ENCODE assay signal across 14 cellular contexts in genomic region chr18:59907172-59907571, GRCh38. TPM values are rescaled to one million over a fixed set of nuclear protein-coding genes. Genes with fewer than 3 reads are reported as not detected.
DNase-seq lines count a peak whose midpoint lies in the region; ATAC-seq and TF ChIP-seq lines count a peak whose summit lies in the region.
"Had no signal": no experiment of that assay in that cellular context is flagged by ENCODE, and none has a peak within 500 bp of the region (broad histone marks: within the 10 kb centered on the region; RNA-seq: fewer than 3 reads in every experiment).

No MANE protein-coding gene starts in this region.

- H3K9ac ChIP-seq in BLaER1 treated with 17β-estradiol and CSF1 and Interleukin-3, amounts not matched to agents 10 nM and 100 nM, result peak overlapping the region; percentile 27 to 99 (median 68); a peak in 18 of 22 replicates

- peak; percentile 76 for DNase-seq in M059J (ENCODE audit: low read depth)
- no peak for DNase-seq in activated T-helper 2 cell treated with anti-CD3 and anti-CD28 coated beads, Interferon-gamma antibody, Interleukin-2, Interleukin-4, amounts not matched to agents 10 μg/mL and 5 μg/mL and 100 μg/mL, durations not matched to agents 14 hours and 24 hours and 36 hours (ENCODE audit: low spot score)
- no peak for DNase-seq in thyroid gland
- no peak for DNase-seq in NCI-H1105 (lab: John Stamatoyannopoulos, UW)
- no peak for DNase-seq in left lung
- no peak for DNase-seq in H7
- DNase-seq: C1 segment of cervical spinal cord; cerebellar nuclear complex; NCI-H187 treated with DMSO at 0.1 percent for 48 hours; posterior cingulate gyrus; stimulated activated CD4-positive, alpha-beta T cell treated with anti-CD3 and anti-CD28 coated beads, Interleukin-4, amount 100 ng/mL, for 24 hours had no signal

- TF ChIP-seq CTCF in thyroid gland (IDR thresholded peaks at IDR 0.05) (no peak), left lung (IDR thresholded peaks at IDR 0.05) (no peak)

- intact Hi-C loops in activated T-helper 2 cell treated with anti-CD3 and anti-CD28 coated beads, Interferon-gamma antibody, Interleukin-2, Interleukin-4, amounts not matched to agents 10 μg/mL and 5 μg/mL and 100 μg/mL, durations not matched to agents 14 hours and 24 hours and 36 hours (cut with micrococcal nuclease), result loop anchor here (1.0 to 10.0 kb wide), 4 partner anchors 20 to 1302 kb away; no protein-coding TSS in a partner anchor
- intact Hi-C loops in thyroid gland (cut with DNase I) (no loop called here), left lung (cut with DNase I) (no loop called here)

- peaks cover 64% of the 10 kb centered on the region for H3K4me1 Mint-ChIP-seq in activated T-helper 2 cell treated with anti-CD3 and anti-CD28 coated beads, Interferon-gamma antibody, Interleukin-2, Interleukin-4, amounts not matched to agents 10 μg/mL and 5 μg/mL and 100 μg/mL, durations not matched to agents 14 hours and 24 hours and 36 hours (ENCODE audit: low read depth)

- H3K27me3 ChIP-seq in BLaER1 treated with 17β-estradiol and CSF1 and Interleukin-3, amounts not matched to agents 10 nM and 100 nM, result no peaks in the 10 kb centered on the region
- H3K27me3 ChIP-seq in thyroid gland (no peaks in the 10 kb centered on the region), left lung (peaks cover 0 to 11% of the 10 kb centered on the region in 2 donors), H7 (ENCODE audit: control insufficient read depth, insufficient read depth, low read length) (no peaks in the 10 kb centered on the region)

- no peaks in the 10 kb centered on the region for H3K27me3 Mint-ChIP-seq in activated T-helper 2 cell treated with anti-CD3 and anti-CD28 coated beads, Interferon-gamma antibody, Interleukin-2, Interleukin-4, amounts not matched to agents 10 μg/mL and 5 μg/mL and 100 μg/mL, durations not matched to agents 14 hours and 24 hours and 36 hours (ENCODE audit: low read depth)

- peak; percentile 17 for ATAC-seq in GM18498 (IDR thresholded peaks at IDR 0.05; ENCODE audit: unreplicated experiment)
- ATAC-seq in left lung, result no peak
- ATAC-seq: GM23338 had no signal

- TF ChIP-seq POLR2A in thyroid gland (IDR thresholded peaks at IDR 0.05), result no peak

- peak overlapping the region; percentile 40 to 98 (median 86) for H3K27ac ChIP-seq in BLaER1 treated with 17β-estradiol and CSF1 and Interleukin-3, amounts not matched to agents 10 nM and 100 nM
- H3K27ac ChIP-seq in thyroid gland, result no peak overlapping the region
- no peak overlapping the region for H3K27ac ChIP-seq in left lung

- peak overlapping the region; percentile 77 for H3K27ac Mint-ChIP-seq in activated T-helper 2 cell treated with anti-CD3 and anti-CD28 coated beads, Interferon-gamma antibody, Interleukin-2, Interleukin-4, amounts not matched to agents 10 μg/mL and 5 μg/mL and 100 μg/mL, durations not matched to agents 14 hours and 24 hours and 36 hours
- H3K27ac Mint-ChIP-seq: GM23338 had no signal

- H3K4me3 ChIP-seq in BLaER1 treated with 17β-estradiol and CSF1 and Interleukin-3, amounts not matched to agents 10 nM and 100 nM, result peak overlapping the region in 3 of 10 experiments; percentile 1 to 14 (median 1); a peak in 4 of 20 replicates
- no peak overlapping the region for H3K4me3 ChIP-seq in thyroid gland (replicated peaks in 1 of 3)
- no peak overlapping the region for H3K4me3 ChIP-seq in left lung
- H3K4me3 ChIP-seq in H7 (ENCODE audit: insufficient read depth, low read depth, low read length), result no peak overlapping the region
- H3K4me3 ChIP-seq: GM23338 had no signal

- H4K20me1 ChIP-seq in BLaER1 treated with 17β-estradiol and CSF1 and Interleukin-3, amounts not matched to agents 10 nM and 100 nM, result peaks cover 0 to 24% (median 12%) of the 10 kb centered on the region in 11 experiments; a peak in 19 of 22 replicates

- peak overlapping the region; percentile 79 to 96 (median 89) for H3K4me2 ChIP-seq in BLaER1 treated with 17β-estradiol and CSF1 and Interleukin-3, amounts not matched to agents 10 nM and 100 nM
- H3K4me2 ChIP-seq: GM23338 had no signal

- peaks cover 4 to 25% (median 18%) of the 10 kb centered on the region in 11 experiments; a peak in 20 of 22 replicates for H3K36me3 ChIP-seq in BLaER1 treated with 17β-estradiol and CSF1 and Interleukin-3, amounts not matched to agents 10 nM and 100 nM
- H3K36me3 ChIP-seq in thyroid gland (no peaks in the 10 kb centered on the region), left lung (no peaks in the 10 kb centered on the region), H7 (replicated peaks; ENCODE audit: control insufficient read depth, insufficient read depth, low read length) (peaks cover 15% of the 10 kb centered on the region)

- no peaks in the 10 kb centered on the region for H3K9me3 Mint-ChIP-seq in activated T-helper 2 cell treated with anti-CD3 and anti-CD28 coated beads, Interferon-gamma antibody, Interleukin-2, Interleukin-4, amounts not matched to agents 10 μg/mL and 5 μg/mL and 100 μg/mL, durations not matched to agents 14 hours and 24 hours and 36 hours
- H3K9me3 Mint-ChIP-seq: GM23338 had no signal

- H3K4me3 Mint-ChIP-seq in activated T-helper 2 cell treated with anti-CD3 and anti-CD28 coated beads, Interferon-gamma antibody, Interleukin-2, Interleukin-4, amounts not matched to agents 10 μg/mL and 5 μg/mL and 100 μg/mL, durations not matched to agents 14 hours and 24 hours and 36 hours (ENCODE audit: low read depth), result peak overlapping the region; percentile 14
- H3K4me3 Mint-ChIP-seq: GM23338 had no signal

- peaks cover 25% of the 10 kb centered on the region for H3K36me3 Mint-ChIP-seq in activated T-helper 2 cell treated with anti-CD3 and anti-CD28 coated beads, Interferon-gamma antibody, Interleukin-2, Interleukin-4, amounts not matched to agents 10 μg/mL and 5 μg/mL and 100 μg/mL, durations not matched to agents 14 hours and 24 hours and 36 hours (ENCODE audit: low read depth)

- H3K9me3 ChIP-seq in BLaER1 treated with 17β-estradiol and CSF1 and Interleukin-3, amounts not matched to agents 10 nM and 100 nM (replicated peaks in 1 of 11), result no peaks in the 10 kb centered on the region
- H3K9me3 ChIP-seq in thyroid gland, result no peaks in the 10 kb centered on the region
- H3K9me3 ChIP-seq in left lung, result no peaks in the 10 kb centered on the region

- 66 to 71% methylated on average over 5 of the region's 5 CpGs for WGBS in thyroid gland, 2 donors

- H3K4me1 ChIP-seq in BLaER1 treated with 17β-estradiol and CSF1 and Interleukin-3, amounts not matched to agents 10 nM and 100 nM, result peaks cover 69 to 97% (median 79%) of the 10 kb centered on the region in 10 experiments
- peaks cover 0 to 3% of the 10 kb centered on the region in 2 donors for H3K4me1 ChIP-seq in thyroid gland
- H3K4me1 ChIP-seq in left lung, result peaks cover 0 to 47% of the 10 kb centered on the region in 2 donors

RNA-seq across cellular contexts. Expression of gene PMAIP1, which starts 7.4 kb away (rescaled TPM):
- total RNA-seq in M059J (2014; rRNA removed; shearing (Covaris generic)), result 37.9 and 87.1 TPM in 2 replicates
- 41.8 and 42.0 TPM in 2 replicates for total RNA-seq in activated T-helper 2 cell treated with anti-CD3 and anti-CD28 coated beads, Interferon-gamma antibody, Interleukin-2, Interleukin-4, amounts not matched to agents 10 μg/mL and 5 μg/mL and 100 μg/mL, durations not matched to agents 14 hours and 24 hours and 36 hours
- 1 to 10 TPM; 1.1 to 2.3 (median 1.6) TPM for total RNA-seq in thyroid gland
- total RNA-seq in left lung, result 1 to 10 TPM; 3.0 to 5.9 TPM
- 131 and 207 TPM in 2 replicates for total RNA-seq in H7 (2014; rRNA removed; shearing (Covaris generic))

Comparison
In these comparisons a context has a peak if more than half of its experiments do, and no peak if none do; other contexts are left out.
1. H3K27ac ChIP-seq: peak in BLaER1 treated with 17β-estradiol and CSF1 and Interleukin-3, amounts not matched to agents 10 nM and 100 nM (11 of 11); none in thyroid gland (0 of 3) and left lung (0 of 2).